Comparison of ENCODE assay signal across 27 cellular contexts in genomic region chr7:121159553-121159952, GRCh38.
"Had no signal": no experiment of that assay in that cellular context is flagged by ENCODE, and none has a peak within 500 bp of the region (broad histone marks: within the 10 kb centered on the region; RNA-seq: fewer than 3 reads in every experiment).

No MANE protein-coding gene starts in this region.

- H3K4me3 ChIP-seq: stomach, suprapubic skin, testis, thoracic aorta, thyroid gland, tibial artery, tibial nerve, transverse colon, upper lobe of left lung, upper lobe of right lung, uterus, vagina had no signal

- H3K27me3 ChIP-seq: stomach, suprapubic skin, testis, thyroid gland, tibial artery, tibial nerve, transverse colon, upper lobe of left lung, upper lobe of right lung, uterus, vagina had no signal

- DNase-seq: stimulated activated CD4-positive, alpha-beta T cell treated with anti-CD3 and anti-CD28 coated beads, Interleukin-2, amount 100 ng/mL, for 48 hours; stimulated activated CD4-positive, alpha-beta T cell treated with anti-CD3 and anti-CD28 coated beads, Interleukin-4, amount 100 ng/mL, for 1 hour; stimulated activated CD4-positive, alpha-beta T cell treated with anti-CD3 and anti-CD28 coated beads, Interleukin-4, amount 100 ng/mL, for 24 hours; stimulated activated CD4-positive, alpha-beta T cell treated with anti-CD3 and anti-CD28 coated beads, Interleukin-4, amount 100 ng/mL, for 4 hours; stimulated activated CD8-positive, alpha-beta memory T cell treated with anti-CD3 and anti-CD28 coated beads, Interleukin-4, amount 100 ng/mL, for 48 hours; stimulated activated naive B cell treated with anti-CD40 and anti-IgM and Interleukin-4, amounts not matched to agents 10 μg/mL and 1 μg/mL and 100 μg/mL, for 72 hours; stimulated activated naive CD4-positive, alpha-beta T cell; stimulated activated naive CD4-positive, alpha-beta T cell treated with Interleukin-2 at 50 U/mL for 16 hours; stimulated activated naive CD8-positive, alpha-beta T cell treated with anti-CD3 and anti-CD28 coated beads, Interleukin-15, amount 100 ng/mL, for 72 hours; stimulated activated naive CD8-positive, alpha-beta T cell treated with anti-CD3 and anti-CD28 coated beads, Interleukin-15, Interleukin-2, amounts not matched to agents 100 U/mL and 50 U/mL, for 24 hours; stomach; substantia nigra; testis; thyroid gland; tibial artery; transverse colon; trophoblast cell; upper lobe of left lung; upper lobe of right lung; uterus had no signal

- ATAC-seq: stimulated activated effector memory CD8-positive, alpha-beta T cell treated with anti-CD3 and anti-CD28 coated beads, Interleukin-12 subunit alpha, Interleukin-12 subunit beta, amount 100 ng/mL, for 72 hours; stimulated activated memory B cell treated with anti-CD40 and anti-IgM and Interleukin-4, amounts not matched to agents 10 μg/mL and 1 μg/mL and 100 μg/mL, for 72 hours; stimulated activated naive CD8-positive, alpha-beta T cell treated with anti-CD3 and anti-CD28 coated beads, Interleukin-15, amount 100 ng/mL, for 72 hours; stimulated activated naive CD8-positive, alpha-beta T cell treated with anti-CD3 and anti-CD28 coated beads, Interleukin-15, Interleukin-2, amounts not matched to agents 100 U/mL and 50 U/mL, for 24 hours; upper lobe of right lung had no signal

- FAIRE-seq: urothelium cell line had no signal

- H3K9me3 ChIP-seq: stomach, suprapubic skin, testis, thoracic aorta, thyroid gland, tibial artery, tibial nerve, transverse colon, upper lobe of left lung, upper lobe of right lung, uterus, vagina had no signal

- H3K36me3 ChIP-seq: stomach, suprapubic skin, thoracic aorta, thyroid gland, tibial artery, tibial nerve, transverse colon, upper lobe of left lung, upper lobe of right lung, uterus, vagina had no signal

- H3K4me1 ChIP-seq: stomach, suprapubic skin, testis, thyroid gland, tibial nerve, transverse colon, upper lobe of left lung, upper lobe of right lung, uterus, vagina had no signal

- H3K27ac ChIP-seq: stomach, suprapubic skin, testis, thoracic aorta, thyroid gland, tibial artery, tibial nerve, transverse colon, upper lobe of left lung, upper lobe of right lung, uterus, vagina had no signal
